Comparison of ENCODE assay signal across 1 cellular context in genomic region chr19:13905634-13906524, GRCh38.
TF ChIP-seq lines count a peak whose summit lies in the region.

Gene BRME1 (minus strand): TSS chr19:13906117. CDS start chr19:13904892, 1,225 bp downstream.
Gene CC2D1A (plus strand): TSS chr19:13906201. CDS start chr19:13906442, 241 bp downstream.

TF ChIP-seq in K562, 482 proteins besides CTCF, POLR2A, EP300 and RAD21 (continued from another document and continues in another):
- TF ChIP-seq ARID4B (CRISPR knock-in tag; IDR thresholded peaks at IDR 0.05) (peak; percentile 44; the same call in 1 of the 2 replicates), ZNF512 (tag; IDR thresholded peaks at IDR 0.05) (no peak), FOSL1 (tag; conservative IDR thresholded peaks at IDR 0.05) (no peak), SIX5 (IDR thresholded peaks at IDR 0.05; ENCODE audit: borderline replicate concordance in 1 of 2, insufficient read depth in 1 of 2, low read depth in 1 of 2, low read length in 2 of 2) (peak; percentile 85 to 87; a peak in 3 of 4 replicates), RBFOX2 (IDR thresholded peaks at IDR 0.05; ENCODE audit: low read depth, low read length) (peak; percentile 91), ESRRA (IDR thresholded peaks at IDR 0.05; ENCODE audit: borderline replicate concordance, low read depth) (peak; percentile 33; the same call in 1 of the 2 replicates), CXXC5 (CRISPR knock-in tag; IDR thresholded peaks at IDR 0.05) (peak; percentile 99), SMAD1 (IDR thresholded peaks at IDR 0.05; ENCODE audit: low read depth, low read length, partially characterized antibody) (peak; percentile 3), ZNF707 (CRISPR knock-in tag; conservative IDR thresholded peaks at IDR 0.05) (no peak), ZSCAN29 (IDR thresholded peaks at IDR 0.05) (no peak), KHSRP (IDR thresholded peaks at IDR 0.05) (no peak), GABPB1 (CRISPR knock-in tag; IDR thresholded peaks at IDR 0.05) (peak; percentile 88), KLF1 (tag; IDR thresholded peaks at IDR 0.05) (peak; percentile 69; the same call in 1 of the 2 replicates), KDM2B (CRISPR knock-in tag; IDR thresholded peaks at IDR 0.05) (no peak), KAT7 (CRISPR knock-in tag; IDR thresholded peaks at IDR 0.05; ENCODE audit: borderline replicate concordance) (0 out of 2 replicates have a peak, but pooled peaks have one; percentile 32), ZBTB11 (CRISPR knock-in tag; IDR thresholded peaks at IDR 0.05) (peak in 2 of 3 experiments; percentile 41 to 68; a peak in 2 of 6 replicates), SRF (CRISPR knock-in tag; IDR thresholded peaks at IDR 0.05) (peak in 1 of 2 experiments; percentile 45; a peak in 1 of 4 replicates), VEZF1 (CRISPR knock-in tag; IDR thresholded peaks at IDR 0.05) (peak; percentile 49), NFE2 (IDR thresholded peaks at IDR 0.05; ENCODE audit: low read depth) (peak; percentile 41), ZNF354B (CRISPR knock-in tag; IDR thresholded peaks at IDR 0.05) (no peak), CREB1 (IDR thresholded peaks at IDR 0.05) (peak; percentile 89), CREB1 (CRISPR knock-in tag; IDR thresholded peaks at IDR 0.05) (peak; percentile 92), TAF1 (IDR thresholded peaks at IDR 0.05; ENCODE audit: control insufficient read depth, extremely low read depth, insufficient read depth, low read length, severe bottlenecking) (peak; percentile 61), TEAD2 (tag; IDR thresholded peaks at IDR 0.05) (no peak), MAZ (CRISPR knock-in tag; conservative IDR thresholded peaks at IDR 0.05 in 1 of 2, IDR thresholded peaks at IDR 0.05 in 1 of 2) (peak; percentile 74 to 80), POLR2G (IDR thresholded peaks at IDR 0.05; ENCODE audit: low read depth, low read length) (peak; percentile 93), NR1H2 (CRISPR knock-in tag; IDR thresholded peaks at IDR 0.05) (peak; percentile 36; the same call in 1 of the 2 replicates), ZNF143 (CRISPR knock-in tag; IDR thresholded peaks at IDR 0.05) (peak; percentile 99), MTA1 (IDR thresholded peaks at IDR 0.05; ENCODE audit: borderline replicate concordance) (no peak; the same call in 1 of the 2 replicates), PKNOX1 (IDR thresholded peaks at IDR 0.05) (peak; percentile 93), PCBP1 (IDR thresholded peaks at IDR 0.05; ENCODE audit: low read depth, low read length, poor library complexity, severe bottlenecking) (peak; percentile 81), CTCFL (IDR thresholded peaks at IDR 0.05; ENCODE audit: borderline replicate concordance, insufficient read depth, low read depth, low read length, poor library complexity, severe bottlenecking) (no peak), ZNF75A (CRISPR knock-in tag; IDR thresholded peaks at IDR 0.05) (no peak), MEIS2 (IDR thresholded peaks at IDR 0.05; ENCODE audit: partially characterized antibody) (peak; percentile 94), E2F4 (CRISPR knock-in tag; IDR thresholded peaks at IDR 0.05; ENCODE audit: low read depth) (peak; percentile 95), LCOR (CRISPR knock-in tag; IDR thresholded peaks at IDR 0.05) (no peak), ZBTB7A (IDR thresholded peaks at IDR 0.05; ENCODE audit: borderline replicate concordance, control insufficient read depth, low read depth, low read length) (peak; percentile 71), PTRF (tag; IDR thresholded peaks at IDR 0.05) (no peak), USF2 (CRISPR knock-in tag; IDR thresholded peaks at IDR 0.05) (no peak), CREB3L1 (IDR thresholded peaks at IDR 0.05; ENCODE audit: borderline replicate concordance, low read depth) (peak; percentile 88), CBX1 (IDR thresholded peaks at IDR 0.05; ENCODE audit: low read depth) (no peak), TAF15 (IDR thresholded peaks at IDR 0.05; ENCODE audit: low read depth, low read length) (no peak), ELF4 (CRISPR knock-in tag; IDR thresholded peaks at IDR 0.05) (no peak; the same call in 1 of the 2 replicates)
